ENCODE assay signal across 9 cellular contexts in the genomic region with DNA sequence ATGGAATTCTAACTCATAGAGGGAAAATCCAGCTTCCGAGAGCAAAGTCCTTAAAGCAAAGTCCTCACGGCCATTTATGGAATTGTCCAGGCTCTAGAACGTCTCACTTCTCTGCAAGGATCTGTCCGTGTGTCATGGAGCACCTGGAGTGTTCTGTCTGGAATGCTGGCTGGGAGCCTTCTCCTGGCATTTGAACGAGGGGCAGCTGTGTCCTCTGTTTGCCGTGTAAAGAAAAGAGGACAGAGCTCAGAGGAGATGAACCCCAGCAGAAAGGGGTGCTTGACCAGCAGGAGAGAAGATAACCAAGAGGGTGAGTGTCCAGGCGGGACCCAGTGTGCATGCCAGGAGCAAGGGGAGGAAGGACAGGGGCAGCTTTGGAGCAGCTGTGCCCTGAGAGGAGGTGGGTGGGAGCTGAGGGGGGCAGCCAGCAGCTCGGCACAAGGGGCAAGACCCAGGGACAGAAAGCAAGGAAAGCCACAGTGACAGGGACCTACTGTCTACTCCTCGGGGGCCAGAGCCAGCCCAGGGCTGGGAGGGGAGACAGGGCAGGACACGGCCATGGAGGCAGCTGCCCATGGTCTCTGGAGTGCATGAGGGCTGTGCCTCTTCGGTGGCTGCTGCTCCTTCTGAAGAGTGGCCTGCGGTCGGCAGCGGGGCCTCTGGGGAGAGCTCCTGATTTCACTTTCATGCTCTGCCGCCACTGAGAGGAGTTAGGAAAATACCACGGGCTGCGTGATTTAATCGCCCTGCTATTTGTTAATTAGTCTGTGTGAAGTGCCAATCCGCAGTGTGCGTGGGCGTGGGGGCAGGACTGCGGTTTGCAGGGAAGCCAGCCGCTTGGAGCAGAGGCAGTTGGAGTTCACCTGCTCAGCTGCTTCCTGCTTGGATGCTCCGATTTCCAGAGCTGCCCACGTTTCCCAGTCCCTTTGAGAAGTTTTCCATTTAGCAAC.
A peak's percentile ranks its signal among the peaks of the same experiment; 100 is the strongest.
DNase-seq lines count a peak whose midpoint lies in the region; ATAC-seq and TF ChIP-seq lines count a peak whose summit lies in the region.
"Had no signal": no experiment of that assay in that cellular context is flagged by ENCODE, and none has a peak within 500 bp of the region (broad histone marks: within the 10 kb centered on the region; RNA-seq: fewer than 3 reads in every experiment).

No MANE protein-coding gene starts in this region.

- H3K4me3 Mint-ChIP-seq in activated CD8-positive, alpha-beta T cell treated with anti-CD3 and anti-CD28 coated beads for 36 hours = no peak overlapping the region
- no peak overlapping the region for H3K4me3 Mint-ChIP-seq in activated CD8-positive, alpha-beta T cell treated with anti-CD3 and anti-CD28 coated beads, Interleukin-2, amount 10 ng/mL, durations not matched to agents 7 days and 5 days
- no peak overlapping the region for H3K4me3 Mint-ChIP-seq in T-helper 2 cell treated with Interferon-gamma antibody and Interleukin-4, amounts not matched to agents 5 μg/mL and 100 μg/mL, for 36 hours
- H3K4me3 Mint-ChIP-seq in stimulated activated naive CD8-positive, alpha-beta T cell treated with anti-CD3 and anti-CD28 coated beads, Interleukin-15, amount 100 ng/mL, for 72 hours = peak overlapping the region in 1 of 2 donors; percentile 16
- H3K4me3 Mint-ChIP-seq: activated naive CD4-positive, alpha-beta T cell treated with anti-CD3 and anti-CD28 coated beads, Interleukin-2, amount 10 ng/mL, durations not matched to agents 7 days and 5 days had no signal

- H3K27ac Mint-ChIP-seq in activated CD8-positive, alpha-beta T cell treated with anti-CD3 and anti-CD28 coated beads for 36 hours = no peak overlapping the region
- no peak overlapping the region for H3K27ac Mint-ChIP-seq in activated CD8-positive, alpha-beta T cell treated with anti-CD3 and anti-CD28 coated beads, Interleukin-2, amount 10 ng/mL, durations not matched to agents 7 days and 5 days
- H3K27ac Mint-ChIP-seq in T-helper 2 cell treated with Interferon-gamma antibody and Interleukin-4, amounts not matched to agents 5 μg/mL and 100 μg/mL, for 36 hours = no peak overlapping the region
- peak overlapping the region in 1 of 2 donors; percentile 67 for H3K27ac Mint-ChIP-seq in stimulated activated naive CD8-positive, alpha-beta T cell treated with anti-CD3 and anti-CD28 coated beads, Interleukin-15, amount 100 ng/mL, for 72 hours

- ATAC-seq in activated CD8-positive, alpha-beta T cell treated with anti-CD3 and anti-CD28 coated beads for 36 hours = peak; percentile 5
- no peak for ATAC-seq in activated CD8-positive, alpha-beta T cell treated with anti-CD3 and anti-CD28 coated beads, Interleukin-2, amount 10 ng/mL, durations not matched to agents 7 days and 5 days
- ATAC-seq in stimulated activated naive CD8-positive, alpha-beta T cell treated with anti-CD3 and anti-CD28 coated beads, Interleukin-15, amount 100 ng/mL, for 72 hours = peak; percentile 10
- ATAC-seq in GM19023 (IDR thresholded peaks at IDR 0.05; ENCODE audit: unreplicated experiment) = no peak

- peaks cover 7% of the 10 kb centered on the region for H3K27me3 Mint-ChIP-seq in activated CD8-positive, alpha-beta T cell treated with anti-CD3 and anti-CD28 coated beads for 36 hours
- H3K27me3 Mint-ChIP-seq in activated CD8-positive, alpha-beta T cell treated with anti-CD3 and anti-CD28 coated beads, Interleukin-2, amount 10 ng/mL, durations not matched to agents 7 days and 5 days (ENCODE audit: low read depth) = peaks cover 7% of the 10 kb centered on the region
- H3K27me3 Mint-ChIP-seq in T-helper 2 cell treated with Interferon-gamma antibody and Interleukin-4, amounts not matched to agents 5 μg/mL and 100 μg/mL, for 36 hours (ENCODE audit: low read depth) = peaks cover 8% of the 10 kb centered on the region
- peaks cover 13% of the 10 kb centered on the region for H3K27me3 Mint-ChIP-seq in stimulated activated naive CD8-positive, alpha-beta T cell treated with anti-CD3 and anti-CD28 coated beads, Interleukin-15, amount 100 ng/mL, for 72 hours

- CTCF ChIA-PET in activated CD8-positive, alpha-beta T cell treated with anti-CD3 and anti-CD28 coated beads for 36 hours (lab: Charles Lee) = interaction anchor here (1.2 kb wide), 1 partner anchor 36 kb away, joined by 4 read pairs; no protein-coding TSS in a partner anchor
- CTCF ChIA-PET in activated CD8-positive, alpha-beta T cell treated with anti-CD3 and anti-CD28 coated beads, Interleukin-2, amount 10 ng/mL, durations not matched to agents 7 days and 5 days (lab: Charles Lee) = no interaction called here

- peak; percentile 52 for DNase-seq in activated CD8-positive, alpha-beta T cell treated with anti-CD3 and anti-CD28 coated beads for 36 hours
- no peak for DNase-seq in activated CD8-positive, alpha-beta T cell treated with anti-CD3 and anti-CD28 coated beads, Interleukin-2, amount 10 ng/mL, durations not matched to agents 7 days and 5 days
- DNase-seq in T-helper 2 cell treated with Interferon-gamma antibody and Interleukin-4, amounts not matched to agents 5 μg/mL and 100 μg/mL, for 36 hours (ENCODE audit: low spot score) = peak; percentile 17
- DNase-seq in kidney glomerular epithelial cell (lab: John Stamatoyannopoulos, UW) (peak; percentile 93), AG20443 (ENCODE audit: low spot score) (no peak), NCI-H2227 (lab: John Stamatoyannopoulos, UW; ENCODE audit: unreplicated experiment) (no peak)
- DNase-seq in stimulated activated naive CD8-positive, alpha-beta T cell treated with anti-CD3 and anti-CD28 coated beads, Interleukin-15, amount 100 ng/mL, for 72 hours = peak; percentile 9 to 26

- H3K36me3 Mint-ChIP-seq in activated CD8-positive, alpha-beta T cell treated with anti-CD3 and anti-CD28 coated beads for 36 hours (ENCODE audit: low read depth) = no peaks in the 10 kb centered on the region
- no peaks in the 10 kb centered on the region for H3K36me3 Mint-ChIP-seq in activated CD8-positive, alpha-beta T cell treated with anti-CD3 and anti-CD28 coated beads, Interleukin-2, amount 10 ng/mL, durations not matched to agents 7 days and 5 days (ENCODE audit: low read depth)
- no peaks in the 10 kb centered on the region for H3K36me3 Mint-ChIP-seq in T-helper 2 cell treated with Interferon-gamma antibody and Interleukin-4, amounts not matched to agents 5 μg/mL and 100 μg/mL, for 36 hours (ENCODE audit: low read depth)
- H3K36me3 Mint-ChIP-seq: activated naive CD4-positive, alpha-beta T cell treated with anti-CD3 and anti-CD28 coated beads, Interleukin-2, amount 10 ng/mL, durations not matched to agents 7 days and 5 days had no signal

- POLR2A ChIA-PET in activated CD8-positive, alpha-beta T cell treated with anti-CD3 and anti-CD28 coated beads for 36 hours (lab: Charles Lee) = interaction anchor here (1.0 kb wide), 1 partner anchor 37 kb away, joined by 4 read pairs; no protein-coding TSS in a partner anchor
- POLR2A ChIA-PET in activated CD8-positive, alpha-beta T cell treated with anti-CD3 and anti-CD28 coated beads, Interleukin-2, amount 10 ng/mL, durations not matched to agents 7 days and 5 days (lab: Charles Lee) = no interaction called here

- TF ChIP-seq CTCF in activated CD8-positive, alpha-beta T cell treated with anti-CD3 and anti-CD28 coated beads for 36 hours (IDR thresholded peaks at IDR 0.05) = no peak

- intact Hi-C loops in activated CD8-positive, alpha-beta T cell treated with anti-CD3 and anti-CD28 coated beads for 36 hours (cut with micrococcal nuclease) = no loop called here

- no peaks in the 10 kb centered on the region for H3K9me3 Mint-ChIP-seq in activated CD8-positive, alpha-beta T cell treated with anti-CD3 and anti-CD28 coated beads for 36 hours
- no peaks in the 10 kb centered on the region for H3K9me3 Mint-ChIP-seq in activated CD8-positive, alpha-beta T cell treated with anti-CD3 and anti-CD28 coated beads, Interleukin-2, amount 10 ng/mL, durations not matched to agents 7 days and 5 days (ENCODE audit: insufficient read depth)
- no peaks in the 10 kb centered on the region for H3K9me3 Mint-ChIP-seq in T-helper 2 cell treated with Interferon-gamma antibody and Interleukin-4, amounts not matched to agents 5 μg/mL and 100 μg/mL, for 36 hours
- H3K9me3 Mint-ChIP-seq in stimulated activated naive CD8-positive, alpha-beta T cell treated with anti-CD3 and anti-CD28 coated beads, Interleukin-15, amount 100 ng/mL, for 72 hours = no peaks in the 10 kb centered on the region
- H3K9me3 Mint-ChIP-seq: activated naive CD4-positive, alpha-beta T cell treated with anti-CD3 and anti-CD28 coated beads, Interleukin-2, amount 10 ng/mL, durations not matched to agents 7 days and 5 days had no signal

- H3K4me1 Mint-ChIP-seq in activated CD8-positive, alpha-beta T cell treated with anti-CD3 and anti-CD28 coated beads for 36 hours (ENCODE audit: low read depth) = peaks cover 28% of the 10 kb centered on the region
- peaks cover 35% of the 10 kb centered on the region for H3K4me1 Mint-ChIP-seq in activated CD8-positive, alpha-beta T cell treated with anti-CD3 and anti-CD28 coated beads, Interleukin-2, amount 10 ng/mL, durations not matched to agents 7 days and 5 days (ENCODE audit: low read depth)
- H3K4me1 Mint-ChIP-seq in T-helper 2 cell treated with Interferon-gamma antibody and Interleukin-4, amounts not matched to agents 5 μg/mL and 100 μg/mL, for 36 hours (ENCODE audit: low read depth) = peaks cover 18% of the 10 kb centered on the region
- peaks cover 47% of the 10 kb centered on the region for H3K4me1 Mint-ChIP-seq in stimulated activated naive CD8-positive, alpha-beta T cell treated with anti-CD3 and anti-CD28 coated beads, Interleukin-15, amount 100 ng/mL, for 72 hours

Comparison
In these comparisons a context has a peak if more than half of its experiments do, and no peak if none do; other contexts are left out.
1. ATAC-seq: peak in activated CD8-positive, alpha-beta T cell treated with anti-CD3 and anti-CD28 coated beads for 36 hours (single experiment) and stimulated activated naive CD8-positive, alpha-beta T cell treated with anti-CD3 and anti-CD28 coated beads, Interleukin-15, amount 100 ng/mL, for 72 hours (single experiment); none in activated CD8-positive, alpha-beta T cell treated with anti-CD3 and anti-CD28 coated beads, Interleukin-2, amount 10 ng/mL, durations not matched to agents 7 days and 5 days (single experiment) and GM19023 (single experiment).
2. DNase-seq: peak in activated CD8-positive, alpha-beta T cell treated with anti-CD3 and anti-CD28 coated beads for 36 hours (single experiment), T-helper 2 cell treated with Interferon-gamma antibody and Interleukin-4, amounts not matched to agents 5 μg/mL and 100 μg/mL, for 36 hours (single experiment), kidney glomerular epithelial cell (single experiment) and stimulated activated naive CD8-positive, alpha-beta T cell treated with anti-CD3 and anti-CD28 coated beads, Interleukin-15, amount 100 ng/mL, for 72 hours (2 of 2); none in activated CD8-positive, alpha-beta T cell treated with anti-CD3 and anti-CD28 coated beads, Interleukin-2, amount 10 ng/mL, durations not matched to agents 7 days and 5 days (single experiment), AG20443 (single experiment) and NCI-H2227 (single experiment).